8 cellular contexts compared by ENCODE assay signal in genomic region chr14:22918809-22919600, GRCh38.
DNase-seq lines count a peak whose midpoint lies in the region; ATAC-seq lines count a peak whose summit lies in the region.

TSS of gene RBM23 (minus strand) at chr14:22919149.

- peaks cover 18% of the 10 kb centered on the region for H3K4me1 Mint-ChIP-seq in central memory CD8-positive, alpha-beta T cell

- ATAC-seq in GM19025 (IDR thresholded peaks at IDR 0.05; ENCODE audit: low read depth, unreplicated experiment): peak; percentile 93
- peak; percentile 90 for ATAC-seq in HG03342 (IDR thresholded peaks at IDR 0.05; ENCODE audit: unreplicated experiment)
- peak; percentile 87 for ATAC-seq in central memory CD8-positive, alpha-beta T cell (replicated peaks; ENCODE audit: extremely low read depth, poor library complexity, severe bottlenecking)

- H3K27ac Mint-ChIP-seq in central memory CD8-positive, alpha-beta T cell (ENCODE audit: low read depth): peak within 1 kb of the TSS; percentile 100

- H3K36me3 Mint-ChIP-seq in central memory CD8-positive, alpha-beta T cell (ENCODE audit: insufficient read depth): peaks cover 28% of the 10 kb centered on the region

- DNase-seq in AG08396 (ENCODE audit: low spot score): peak; percentile 92
- DNase-seq in NCI-H446 (lab: John Stamatoyannopoulos, UW): peak; percentile 100
- DNase-seq in activated CD4-positive, CD25-positive, alpha-beta regulatory T cell treated with anti-CD3 and anti-CD28 coated beads, Interleukin-2, amount 50 U/mL, for 16 hours (ENCODE audit: low read depth, low spot score): peak; percentile 100
- peak; percentile 99 to 100 for DNase-seq in central memory CD8-positive, alpha-beta T cell (ENCODE audit: low spot score in 2 of 2)
- DNase-seq in iris pigment epithelial cell (ENCODE audit: low read depth): peak; percentile 100
- peak; percentile 99 for DNase-seq in stimulated activated CD4-positive, alpha-beta T cell treated with anti-CD3 and anti-CD28 coated beads, Interleukin-12 subunit alpha, Interleukin-12 subunit beta, amount 100 ng/mL, for 24 hours (ENCODE audit: low read depth in 2 of 2)

- no peaks in the 10 kb centered on the region for H3K9me3 Mint-ChIP-seq in central memory CD8-positive, alpha-beta T cell

- no peaks in the 10 kb centered on the region for H3K27me3 Mint-ChIP-seq in central memory CD8-positive, alpha-beta T cell

- H3K4me3 Mint-ChIP-seq in central memory CD8-positive, alpha-beta T cell: peak within 1 kb of the TSS; percentile 94

Comparison
In these comparisons a context has a peak if more than half of its experiments do, and no peak if none do; other contexts are left out.
1. Peak in every context shown above with its lines: DNase-seq and ATAC-seq.